ENCODE assay signal across 21 cellular contexts in the genomic region with DNA sequence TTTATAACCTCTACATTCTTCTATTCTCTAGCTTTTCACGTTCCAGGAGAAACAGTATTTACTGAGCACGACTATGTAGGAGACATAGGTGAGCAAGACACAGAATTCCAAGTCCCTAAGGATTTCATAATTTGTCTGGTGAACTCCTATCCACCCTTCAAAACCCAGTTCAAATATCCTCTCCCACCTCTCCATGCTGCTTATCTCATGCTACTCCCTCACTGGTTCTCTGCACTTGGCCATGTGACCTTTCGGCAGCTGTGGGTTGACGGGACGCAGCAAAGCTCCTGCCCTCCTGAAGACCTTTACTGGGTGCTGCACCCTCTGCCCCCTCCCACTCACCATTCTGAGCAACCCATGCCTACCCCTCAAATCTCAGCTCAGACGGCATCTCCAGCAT.
DNase-seq lines count a peak whose midpoint lies in the region; ATAC-seq, FAIRE-seq and TF ChIP-seq lines count a peak whose summit lies in the region.
"Had no signal": no experiment of that assay in that cellular context is flagged by ENCODE, and none has a peak within 500 bp of the region (broad histone marks: within the 10 kb centered on the region; RNA-seq: fewer than 3 reads in every experiment).

No MANE protein-coding gene starts in this region.

- no peaks in the 10 kb centered on the region for H3K36me3 Mint-ChIP-seq in astrocyte (ENCODE audit: low read depth, unreplicated experiment)
- H3K36me3 Mint-ChIP-seq: CD14-positive monocyte had no signal

- no peak for DNase-seq in astrocyte (ENCODE audit: low read depth)
- DNase-seq in mesenteric fat pad (ENCODE audit: low spot score), result peak; percentile 24
- peak; percentile 33 for DNase-seq in sciatic nerve (ENCODE audit: low spot score)
- DNase-seq in RKO (ENCODE audit: low spot score), result no peak
- no peak for DNase-seq in A172 (ENCODE audit: low spot score)
- DNase-seq: DMS53, GDM1, NCI-H1436, NCI-H187 treated with DMSO at 0.1 percent for 48 hours, NCI-H2107, PC-9, SIG-M5 had no signal

- H3K36me3 ChIP-seq in HEK293 (ENCODE audit: control insufficient read depth in 2 of 2, insufficient read depth in 1 of 2, low read length in 2 of 2) (no peaks in the 10 kb centered on the region), astrocyte (ENCODE audit: insufficient read depth, low read length) (no peaks in the 10 kb centered on the region)

- no peak for TF ChIP-seq CTCF in HEK293 (tag by site-specific recombination; IDR thresholded peaks at IDR 0.05)
- no peak for TF ChIP-seq CTCF in astrocyte (IDR thresholded peaks at IDR 0.05; ENCODE audit: insufficient read depth, low read depth, low read length)

- H4K20me1 ChIP-seq in astrocyte (ENCODE audit: insufficient read depth, low read length), result no peaks in the 10 kb centered on the region

- H3K4me3 Mint-ChIP-seq in astrocyte (ENCODE audit: unreplicated experiment), result no peak overlapping the region
- H3K4me3 Mint-ChIP-seq: B cell, CD14-positive monocyte had no signal

- FAIRE-seq in astrocyte (lab: Jason Lieb, UNC), result no peak
- FAIRE-seq: A549, D721Med, GM18507 had no signal

- peak overlapping the region; percentile 47 for H3K27ac Mint-ChIP-seq in astrocyte (ENCODE audit: unreplicated experiment)
- H3K27ac Mint-ChIP-seq: B cell, CD14-positive monocyte had no signal

- no peaks in the 10 kb centered on the region for H3K79me2 ChIP-seq in astrocyte (ENCODE audit: insufficient read depth, low read length)

- CTCF ChIA-PET in HEK293 (lab: Yijun Ruan, JAX), result interaction anchor here (0.6 to 2.4 kb wide), 4 partner anchors 18 to 97 kb away, joined by 3 to 17 read pairs (median 7); no protein-coding TSS in a partner anchor

- no peak overlapping the region for H3K27ac ChIP-seq in HEK293 (ENCODE audit: extremely low read depth, low read depth, low read length)
- H3K27ac ChIP-seq in astrocyte (ENCODE audit: low read depth, low read length), result no peak overlapping the region
- H3K27ac ChIP-seq: A549, PC-9, RWPE1 had no signal

- no peak overlapping the region for H3K4me2 ChIP-seq in astrocyte (ENCODE audit: low read length)
- H3K4me2 ChIP-seq: A549, PC-9 had no signal

- H3K9me3 ChIP-seq in HEK293 (ENCODE audit: control insufficient read depth, insufficient read depth, low read depth, low read length) (no peaks in the 10 kb centered on the region), astrocyte (ENCODE audit: insufficient read depth, low read depth, low read length) (no peaks in the 10 kb centered on the region)
- H3K9me3 ChIP-seq: A549 had no signal

- H3K4me3 ChIP-seq in HEK293 (ENCODE audit: low read depth, low read length) (no peak overlapping the region), astrocyte (ENCODE audit: insufficient read depth, low read depth, low read length) (no peak overlapping the region)
- H3K4me3 ChIP-seq: A549, PC-9 had no signal

- POLR2A ChIA-PET in HEK293 (lab: Yijun Ruan, JAX), result no interaction called here

- H3K27me3 Mint-ChIP-seq in astrocyte (ENCODE audit: low read depth, unreplicated experiment), result no peaks in the 10 kb centered on the region

- peaks cover 5% of the 10 kb centered on the region for H3K9me3 Mint-ChIP-seq in astrocyte (ENCODE audit: unreplicated experiment)

- no peak overlapping the region for H3K9ac ChIP-seq in astrocyte (ENCODE audit: low read length)

- ATAC-seq in sciatic nerve, result no peak
- ATAC-seq in HG02885 (IDR thresholded peaks at IDR 0.05; ENCODE audit: poor library complexity, unreplicated experiment), result no peak
- no peak for ATAC-seq in GM19455 (IDR thresholded peaks at IDR 0.05; ENCODE audit: unreplicated experiment)
- ATAC-seq: A549 had no signal

- H3K4me1 ChIP-seq in HEK293 (ENCODE audit: control insufficient read depth, insufficient read depth, low read length) (no peaks in the 10 kb centered on the region), astrocyte (ENCODE audit: insufficient read depth, low read length) (peaks cover 35% of the 10 kb centered on the region)
- H3K4me1 ChIP-seq: A549 had no signal

- intact Hi-C loops in sciatic nerve (cut with DNase I), result no loop called here

- no peaks in the 10 kb centered on the region for H3K27me3 ChIP-seq in astrocyte (ENCODE audit: insufficient read depth, low read length)

- H3K4me1 Mint-ChIP-seq in astrocyte (ENCODE audit: low read depth, unreplicated experiment), result peaks cover 38% of the 10 kb centered on the region
- H3K4me1 Mint-ChIP-seq: B cell had no signal

- no peak overlapping the region for H2AFZ ChIP-seq in astrocyte (ENCODE audit: low read depth, low read length)
- H2AFZ ChIP-seq: PC-9 had no signal

TF ChIP-seq in HEK293, 187 proteins besides CTCF, POLR2A, EP300 and RAD21:
- no peak for TF ChIP-seq ZNF155 (tag by site-specific recombination; IDR thresholded peaks at IDR 0.05)
- TF ChIP-seq ZFP3 (tag by site-specific recombination; IDR thresholded peaks at IDR 0.05; ENCODE audit: low read depth), result peak; percentile 93
TF ChIP-seq in HEK293: peak in this region for 1.

Comparison
In these comparisons a context has a peak if more than half of its experiments do, and no peak if none do; other contexts are left out.
1. DNase-seq: peak in mesenteric fat pad (single experiment) and sciatic nerve (single experiment); none in astrocyte (single experiment), RKO (single experiment) and A172 (single experiment).